13 cellular contexts compared by ENCODE assay signal in the genomic region with DNA sequence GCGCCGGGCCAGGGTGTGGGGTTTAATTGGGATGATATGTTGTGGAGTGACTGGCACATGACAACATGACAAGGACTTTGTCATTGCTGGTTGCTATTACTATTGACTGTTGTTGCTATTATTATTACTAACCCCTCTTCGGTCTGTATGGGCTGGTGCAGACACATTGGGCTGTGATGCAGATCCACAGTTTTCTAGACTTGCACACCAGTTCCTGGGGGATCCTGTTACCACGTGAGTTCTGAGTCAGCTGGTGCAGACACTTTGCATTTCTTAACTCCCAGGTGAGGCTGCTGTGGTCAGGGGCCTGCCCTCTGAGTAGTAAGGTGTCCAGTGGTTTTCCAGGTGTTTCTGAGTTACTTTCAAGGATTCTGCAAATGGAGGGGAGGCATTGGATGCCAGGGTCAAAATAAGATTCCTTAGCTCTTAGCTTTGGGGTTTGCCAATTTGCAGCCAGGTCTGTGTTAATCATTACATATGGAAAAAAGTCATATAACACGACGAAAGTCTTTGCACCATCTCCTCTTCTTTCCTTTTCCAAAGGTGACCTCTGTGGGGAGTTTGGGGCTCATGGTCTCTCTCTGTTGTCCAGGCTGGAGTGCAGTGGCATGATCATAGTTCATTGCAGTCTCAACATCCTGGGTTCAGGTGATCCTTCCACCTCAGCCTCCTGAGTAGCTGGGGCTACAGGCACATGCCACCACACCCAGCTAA. TPM values are rescaled to one million over a fixed set of nuclear protein-coding genes. Genes with fewer than 3 reads are reported as not detected.
"Had no signal": no experiment of that assay in that cellular context is flagged by ENCODE, and none has a peak within 500 bp of the region (broad histone marks: within the 10 kb centered on the region; RNA-seq: fewer than 3 reads in every experiment).

No MANE protein-coding gene starts in this region.

- H3K4me3 ChIP-seq: left lung, neural progenitor cell, pancreas, upper lobe of left lung had no signal

- H2AFZ ChIP-seq: neural progenitor cell had no signal

- H3K4me2 ChIP-seq: neural progenitor cell had no signal

- H3K27me3 ChIP-seq: left lung, neural progenitor cell, pancreas, upper lobe of left lung had no signal

- H3K27ac Mint-ChIP-seq: activated CD4-positive, alpha-beta memory T cell treated with anti-CD3 and anti-CD28 coated beads for 36 hours; activated T-cell treated with anti-CD3 and anti-CD28 coated beads, Interleukin-2, amount 50 U/mL, for 72 hours; neural progenitor cell had no signal

- H3K9me3 Mint-ChIP-seq: activated CD4-positive, alpha-beta memory T cell treated with anti-CD3 and anti-CD28 coated beads for 36 hours; activated T-cell treated with anti-CD3 and anti-CD28 coated beads, Interleukin-2, amount 50 U/mL, for 72 hours; neural progenitor cell had no signal

- H3K4me1 ChIP-seq: neural progenitor cell, pancreas had no signal

- H3K27me3 Mint-ChIP-seq: activated CD4-positive, alpha-beta memory T cell treated with anti-CD3 and anti-CD28 coated beads for 36 hours had no signal

- H3K4me3 Mint-ChIP-seq: activated CD4-positive, alpha-beta memory T cell treated with anti-CD3 and anti-CD28 coated beads for 36 hours; activated T-cell treated with anti-CD3 and anti-CD28 coated beads, Interleukin-2, amount 50 U/mL, for 72 hours had no signal

- H3K36me3 ChIP-seq: left lung, neural progenitor cell, pancreas, upper lobe of left lung had no signal

- H3K9me3 ChIP-seq: left lung, pancreas, upper lobe of left lung had no signal

- DNase-seq: activated CD4-positive, alpha-beta memory T cell treated with anti-CD3 and anti-CD28 coated beads for 36 hours; activated CD4-positive, alpha-beta T cell treated with anti-CD3 and anti-CD28 coated beads for 1 hour; activated naive CD4-positive, alpha-beta T cell treated with Interleukin-2 at 50 U/mL for 16 hours; activated T-cell treated with anti-CD3 and anti-CD28 coated beads, Interleukin-2, amount 50 U/mL, for 72 hours; central memory CD4-positive, alpha-beta T cell; erythroblast; glutamatergic neuron; mesendoderm; pancreas; upper lobe of left lung had no signal

- ATAC-seq: activated T-cell treated with anti-CD3 and anti-CD28 coated beads, Interleukin-2, amount 50 U/mL, for 72 hours; left lung; pancreas had no signal

- H3K27ac ChIP-seq: left lung, neural progenitor cell, pancreas, upper lobe of left lung had no signal

RNA-seq across cellular contexts. Expression of a gene that starts 55.3 kb away (rescaled TPM):
- total RNA-seq: skeletal muscle tissue had no signal
